2 cellular contexts compared by ENCODE assay signal in genomic region chr3:192890348-192891335, GRCh38.
TF ChIP-seq lines count a peak whose summit lies in the region.

No MANE protein-coding gene starts in this region.

TF ChIP-seq in GM23338, 12 proteins besides CTCF, POLR2A, EP300 and RAD21:
- TF ChIP-seq REST (IDR thresholded peaks at IDR 0.05; ENCODE audit: unreplicated experiment) (no peak), CREB1 (CRISPR knock-in tag; IDR thresholded peaks at IDR 0.05; ENCODE audit: low read depth) (no peak), ETS1 (IDR thresholded peaks at IDR 0.05) (no peak), EZH2phosphoT487 (IDR thresholded peaks at IDR 0.05; ENCODE audit: unreplicated experiment) (no peak), ZNF462 (CRISPR knock-in tag; IDR thresholded peaks at IDR 0.05) (no peak), POLR2AphosphoS5 (IDR thresholded peaks at IDR 0.05; ENCODE audit: low read depth) (no peak)

TF ChIP-seq in endothelial cell of umbilical vein, 7 proteins besides CTCF, POLR2A, EP300 and RAD21:
- TF ChIP-seq, protein P1, sequence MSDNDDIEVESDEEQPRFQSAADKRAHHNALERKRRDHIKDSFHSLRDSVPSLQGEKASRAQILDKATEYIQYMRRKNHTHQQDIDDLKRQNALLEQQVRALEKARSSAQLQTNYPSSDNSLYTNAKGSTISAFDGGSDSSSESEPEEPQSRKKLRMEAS (IDR thresholded peaks at IDR 0.05; ENCODE audit: insufficient read depth, insufficient read length) = no peak
- TF ChIP-seq POLR2AphosphoS5 (IDR thresholded peaks at IDR 0.05; ENCODE audit: insufficient read depth, low read depth, low read length) = no peak
